In genomic region chr16:10941127-10941933, GRCh38 we compare ENCODE assay signal across 9 cellular contexts. TPM values are rescaled to one million over a fixed set of nuclear protein-coding genes. Genes with fewer than 3 reads are reported as not detected.
DNase-seq lines count a peak whose midpoint lies in the region; ATAC-seq, FAIRE-seq and TF ChIP-seq lines count a peak whose summit lies in the region.
"Had no signal": no experiment of that assay in that cellular context is flagged by ENCODE, and none has a peak within 500 bp of the region (broad histone marks: within the 10 kb centered on the region; RNA-seq: fewer than 3 reads in every experiment).

No MANE protein-coding gene starts in this region.

- H3K4me1 ChIP-seq in hepatocyte (ENCODE audit: insufficient read depth) (peaks cover 46% of the 10 kb centered on the region), smooth muscle cell (ENCODE audit: low read depth) (peaks cover 29% of the 10 kb centered on the region)

- no peak for TF ChIP-seq CTCF in WTC11 (IDR thresholded peaks at IDR 0.05)
- TF ChIP-seq CTCF in hepatocyte (IDR thresholded peaks at IDR 0.05; ENCODE audit: poor library complexity): no peak
- TF ChIP-seq CTCF in smooth muscle cell (IDR thresholded peaks at IDR 0.05; ENCODE audit: borderline replicate concordance, insufficient read depth, poor library complexity, severe bottlenecking): no peak

- no peaks in the 10 kb centered on the region for H3K9me3 Mint-ChIP-seq in WTC11

- H3K9me3 ChIP-seq in hepatocyte (ENCODE audit: low read depth) (no peaks in the 10 kb centered on the region), smooth muscle cell (replicated peaks; ENCODE audit: low read depth) (no peaks in the 10 kb centered on the region)

- ATAC-seq in WTC11: no peak; the same call in 1 of the 2 replicates

- no peaks in the 10 kb centered on the region for H3K9me2 ChIP-seq in hepatocyte (replicated peaks; ENCODE audit: insufficient read depth)

- WGBS in hepatocyte (ENCODE audit: low lambda C conversion rate, missing lambda C conversion rate): 9% methylated on average over 29 of the region's 36 CpGs
- WGBS in smooth muscle cell (ENCODE audit: low lambda C conversion rate): 6% methylated on average over 36 of the region's 36 CpGs

- CTCF ChIA-PET in WTC11 (lab: Charles Lee): interaction anchor here (1.0 to 3.7 kb wide), 4 partner anchors 9 to 120 kb away, joined by 3 to 38 read pairs (median 4); no protein-coding TSS in a partner anchor

- no peak; the same call in 1 of the 2 replicates for TF ChIP-seq POLR2A in GM12891 (IDR thresholded peaks at IDR 0.05; ENCODE audit: low read depth, low read length)

- H3K4me3 Mint-ChIP-seq in WTC11: peak overlapping the region; percentile 95

- H3K4me2 ChIP-seq in hepatocyte (peak overlapping the region; percentile 89), smooth muscle cell (peak overlapping the region; percentile 89)

- H3K36me3 ChIP-seq in hepatocyte (replicated peaks; ENCODE audit: insufficient read depth, low read depth) (no peaks in the 10 kb centered on the region), smooth muscle cell (ENCODE audit: low read depth) (no peaks in the 10 kb centered on the region)

- H4K20me1 ChIP-seq in hepatocyte (ENCODE audit: insufficient read depth, poor library complexity, severe bottlenecking): peaks cover 53% of the 10 kb centered on the region
- H4K20me1 ChIP-seq in smooth muscle cell (ENCODE audit: low read depth): peaks cover 59% of the 10 kb centered on the region

- peak overlapping the region; percentile 88 for H3K4me3 ChIP-seq in hepatocyte
- peak overlapping the region; percentile 85 for H3K4me3 ChIP-seq in smooth muscle cell

- H2AFZ ChIP-seq in hepatocyte (peak overlapping the region; percentile 30), smooth muscle cell (ENCODE audit: low read depth) (peak overlapping the region; percentile 89)

- peaks cover 3% of the 10 kb centered on the region; the same call in 1 of the 2 replicates for H3K27me3 Mint-ChIP-seq in WTC11 (ENCODE audit: low read depth)

- peaks cover 46% of the 10 kb centered on the region for H3K4me1 Mint-ChIP-seq in WTC11

- H3K27ac ChIP-seq in hepatocyte: peak overlapping the region; percentile 83
- no peak overlapping the region for H3K27ac ChIP-seq in smooth muscle cell (ENCODE audit: low read depth)

- POLR2A ChIA-PET in WTC11 (lab: Charles Lee): no interaction called here

- H3K27me3 ChIP-seq in hepatocyte: no peaks in the 10 kb centered on the region
- H3K27me3 ChIP-seq in smooth muscle cell (ENCODE audit: low read depth): no peaks in the 10 kb centered on the region

- H3K36me3 Mint-ChIP-seq in WTC11: peaks cover 9% of the 10 kb centered on the region; the same call in 1 of the 2 replicates

- H3K79me2 ChIP-seq in hepatocyte (peaks cover 76% of the 10 kb centered on the region), smooth muscle cell (ENCODE audit: low read depth) (peaks cover 63% of the 10 kb centered on the region)

- H3K27ac Mint-ChIP-seq in WTC11: peak overlapping the region; percentile 53; the same call in 1 of the 2 replicates

- peak overlapping the region; percentile 16 for H3K9ac ChIP-seq in smooth muscle cell (ENCODE audit: low read depth)

- peaks cover 8% of the 10 kb centered on the region for H3F3A ChIP-seq in smooth muscle cell (ENCODE audit: low read depth)

- peak; percentile 35 for DNase-seq in activated T-cell treated with anti-CD3 and anti-CD28 coated beads, Interleukin-2, amount 50 U/mL, for 1 hour
- DNase-seq in activated T-cell treated with anti-CD3 and anti-CD28 coated beads for 4 hours (no peak), WTC11 (ENCODE audit: low spot score) (no peak), hepatocyte (ENCODE audit: low spot score) (no peak), smooth muscle cell (lab: John Stamatoyannopoulos, UW; ENCODE audit: unreplicated experiment) (no peak), NCI-H1048 (lab: John Stamatoyannopoulos, UW) (no peak), GM12891 (ENCODE audit: insufficient read length, low spot score) (no peak), NCI-H187 (lab: John Stamatoyannopoulos, UW) (no peak)

- FAIRE-seq in GM12891 (lab: Jason Lieb, UNC): no peak
- FAIRE-seq: endometrium had no signal

TF ChIP-seq in WTC11, 78 proteins besides CTCF, POLR2A, EP300 and RAD21:
- TF ChIP-seq OVOL2 (CRISPR knock-in tag; IDR thresholded peaks at IDR 0.05; ENCODE audit: borderline replicate concordance) (no peak), ZNF121 (CRISPR knock-in tag; IDR thresholded peaks at IDR 0.05) (peak; percentile 42; the same call in 1 of the 2 replicates)

TF ChIP-seq in GM12891, 5 proteins besides CTCF, POLR2A, EP300 and RAD21:
- no peak for TF ChIP-seq POU2F2 (IDR thresholded peaks at IDR 0.05; ENCODE audit: low read depth, low read length)
- TF ChIP-seq TAF1 (IDR thresholded peaks at IDR 0.05; ENCODE audit: low read depth, low read length): no peak
- TF ChIP-seq POLR2AphosphoS5 (IDR thresholded peaks at IDR 0.05; ENCODE audit: low read depth, low read length): no peak
- TF ChIP-seq PAX5 (IDR thresholded peaks at IDR 0.05; ENCODE audit: insufficient read depth, low read length, severe bottlenecking): no peak
- TF ChIP-seq SPI1 (IDR thresholded peaks at IDR 0.05; ENCODE audit: low read depth, low read length): no peak

RNA-seq across cellular contexts. Expression of gene DEXI, which starts 0.9 kb away (rescaled TPM):
- total RNA-seq in WTC11 (2021) (33.7 to 42.1 TPM (median 37.7 TPM) in 3 replicates), hepatocyte (51.6 and 53.7 TPM in 2 replicates), smooth muscle cell (29.9 and 71.8 TPM in 2 replicates)
- polyA plus RNA-seq in hepatocyte (68.9 and 82.4 TPM in 2 replicates), smooth muscle cell (58.5 and 59.4 TPM in 2 replicates)
- polyA plus RNA-seq in GM12891 (2012; ENCODE audit: low read depth, missing spikeins): 8.4 TPM

RNA-seq across cellular contexts. Expression of gene CLEC16A, which starts 3.0 kb away (rescaled TPM):
- total RNA-seq in WTC11 (2021) (14.4 to 16.0 TPM (median 15.4 TPM) in 3 replicates), hepatocyte (19.7 and 22.6 TPM in 2 replicates), smooth muscle cell (16.2 and 17.0 TPM in 2 replicates)
- polyA plus RNA-seq in hepatocyte (22.3 and 29.0 TPM in 2 replicates), smooth muscle cell (12.6 and 17.7 TPM in 2 replicates)
- 12.4 TPM for polyA plus RNA-seq in GM12891 (2012; ENCODE audit: low read depth, missing spikeins)
